In the genomic region with DNA sequence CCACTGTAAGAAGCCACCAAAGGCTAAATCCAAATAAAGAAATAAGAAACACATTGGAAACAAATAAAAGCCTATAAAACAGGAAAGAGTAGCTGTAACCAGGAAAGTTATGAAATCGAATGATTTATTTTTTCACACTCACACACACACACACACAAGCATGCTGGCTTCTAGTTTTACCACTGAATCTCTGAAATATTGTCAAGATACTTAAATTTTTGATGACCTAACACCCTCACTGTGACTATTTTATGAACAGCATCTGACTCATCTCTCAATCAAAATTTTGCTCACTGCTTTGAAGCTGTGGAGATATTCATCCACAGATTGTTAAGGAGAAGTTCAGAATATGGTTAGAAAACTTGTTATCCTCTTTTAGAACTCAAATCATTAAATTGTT, we compare ENCODE assay signal across 21 cellular contexts. TPM values are rescaled to one million over a fixed set of nuclear protein-coding genes. Genes with fewer than 3 reads are reported as not detected.
DNase-seq lines count a peak whose midpoint lies in the region; ATAC-seq, FAIRE-seq and TF ChIP-seq lines count a peak whose summit lies in the region.
"Had no signal": no experiment of that assay in that cellular context is flagged by ENCODE, and none has a peak within 500 bp of the region (broad histone marks: within the 10 kb centered on the region; RNA-seq: fewer than 3 reads in every experiment).

No MANE protein-coding gene starts in this region.

- no peaks in the 10 kb centered on the region for H3K36me3 ChIP-seq in bronchial epithelial cell (ENCODE audit: control insufficient read depth, insufficient read depth, low read length)
- no peaks in the 10 kb centered on the region for H3K36me3 ChIP-seq in OCI-LY7 (ENCODE audit: insufficient read depth, low read length)
- H3K36me3 ChIP-seq: SJCRH30 had no signal

- CTCF ChIA-PET in OCI-LY7 (lab: Charles Lee; ENCODE audit: unreplicated experiment) = no interaction called here

- H3K4me2 ChIP-seq in OCI-LY7 (ENCODE audit: low read length) = no peak overlapping the region

- no peak overlapping the region for H3K4me3 ChIP-seq in bronchial epithelial cell (ENCODE audit: low read depth, low read length)
- H3K4me3 ChIP-seq in OCI-LY7 (ENCODE audit: low read depth, low read length, poor library complexity, severe bottlenecking) = no peak overlapping the region
- H3K4me3 ChIP-seq: SJCRH30 had no signal

- no peaks in the 10 kb centered on the region for H4K20me1 ChIP-seq in OCI-LY7 (ENCODE audit: insufficient read depth, low read length)

- H3K9me2 ChIP-seq in OCI-LY7 (ENCODE audit: insufficient read depth, low read length) = no peaks in the 10 kb centered on the region

- FAIRE-seq in RCC 7860 (lab: Jason Lieb, UNC) (no peak), bronchial epithelial cell (lab: Jason Lieb, UNC) (no peak)
- FAIRE-seq: A204.1 had no signal

- no TSS peak for BruUV-seq in OCI-LY7 (replicated peaks; lab: Mats Ljungman, UMichigan)

- TF ChIP-seq CTCF in bronchial epithelial cell (IDR thresholded peaks at IDR 0.05; ENCODE audit: insufficient read depth, low read length, severe bottlenecking) (no peak), OCI-LY7 (conservative IDR thresholded peaks at IDR 0.05; ENCODE audit: low read length) (no peak)

- DNase-seq in NOMO-1 treated with DMSO at 0.1 percent for 48 hours (lab: John Stamatoyannopoulos, UW; ENCODE audit: unreplicated experiment) = peak; percentile 4
- DNase-seq in NOMO-1 treated with dmso at 0.1 percent for 144 hours (lab: John Stamatoyannopoulos, UW; ENCODE audit: unreplicated experiment) = no peak
- peak; percentile 15 for DNase-seq in RCC 7860 (ENCODE audit: low spot score)
- DNase-seq in bronchial epithelial cell (ENCODE audit: low read depth) = peak; percentile 26
- DNase-seq in stimulated activated naive CD8-positive, alpha-beta T cell treated with anti-CD3 and anti-CD28 coated beads, Interleukin-15, Interleukin-2, amounts not matched to agents 100 U/mL and 50 U/mL, for 24 hours = no peak
- no peak for DNase-seq in OCI-LY7 (ENCODE audit: low spot score)
- DNase-seq in AG20443 (ENCODE audit: low spot score) = no peak
- DNase-seq: AML-193; CD4-positive, CD25-positive, alpha-beta regulatory T cell; NCI-H1105; NCI-H187 treated with DMSO at 0.1 percent for 48 hours; NCI-H446 treated with DMSO at 0.1 percent for 48 hours; NCI-H748 treated with DMSO at 0.1 percent for 48 hours; RPMI8226; SJCRH30; SW 1271 had no signal

- H3K27ac ChIP-seq in OCI-LY7 (ENCODE audit: low read depth, low read length, poor library complexity, severe bottlenecking) = no peak overlapping the region
- H3K27ac ChIP-seq: SJCRH30 had no signal

- no peaks in the 10 kb centered on the region for H3K79me2 ChIP-seq in OCI-LY7 (ENCODE audit: insufficient read depth, low read depth, low read length)

- H3K4me1 ChIP-seq in OCI-LY7 (ENCODE audit: insufficient read depth, low read length, poor library complexity, severe bottlenecking) = no peaks in the 10 kb centered on the region
- H3K4me1 ChIP-seq: SJCRH30 had no signal

- no peaks in the 10 kb centered on the region for H3K27me3 ChIP-seq in bronchial epithelial cell (ENCODE audit: control insufficient read depth, insufficient read depth, low read length)
- H3K27me3 ChIP-seq: SJCRH30 had no signal

- POLR2A ChIA-PET in OCI-LY7 (lab: Charles Lee) = interaction anchor here (0.7 kb wide), 1 partner anchor 31 kb away, joined by 3 read pairs; no protein-coding TSS in a partner anchor

- no peak overlapping the region for H2AFZ ChIP-seq in OCI-LY7 (ENCODE audit: low read length)

- ATAC-seq in GM19328 (IDR thresholded peaks at IDR 0.05; ENCODE audit: unreplicated experiment) = no peak
- ATAC-seq in stimulated activated naive CD8-positive, alpha-beta T cell treated with anti-CD3 and anti-CD28 coated beads, Interleukin-15, Interleukin-2, amounts not matched to agents 100 U/mL and 50 U/mL, for 24 hours = no peak
- ATAC-seq: HCT116 had no signal

- H3K9me3 ChIP-seq in OCI-LY7 (ENCODE audit: low read length) = no peaks in the 10 kb centered on the region
- H3K9me3 ChIP-seq: SJCRH30 had no signal

- intact Hi-C loops in OCI-LY7 (cut with micrococcal nuclease; ENCODE audit: unreplicated experiment) = no loop called here

RNA-seq across cellular contexts. Expression of gene GABRB1, which starts 13.9 kb away (rescaled TPM):
- total RNA-seq in bronchial epithelial cell (not detected in 2 replicates), OCI-LY7 (2022) (not detected in 2 replicates)
- total RNA-seq in OCI-LY7 (2014; rRNA removed; shearing (Covaris generic)) = not detected in 2 replicates
- total RNA-seq: CD4-positive, CD25-positive, alpha-beta regulatory T cell; HT-29; SJCRH30 had no signal

RNA-seq across cellular contexts. Expression of gene GABRA4, which starts 24.1 kb away (rescaled TPM):
- total RNA-seq in bronchial epithelial cell = not detected in 2 replicates
- not detected in 2 replicates for total RNA-seq in OCI-LY7 (2014; rRNA removed; shearing (Covaris generic))
- not detected in 2 replicates for total RNA-seq in OCI-LY7 (2022)
- total RNA-seq: CD4-positive, CD25-positive, alpha-beta regulatory T cell; Daoy; HT-29; SJCRH30 had no signal

Comparison
In these comparisons a context has a peak if more than half of its experiments do, and no peak if none do; other contexts are left out.
1. DNase-seq: peak in NOMO-1 treated with DMSO at 0.1 percent for 48 hours (single experiment), RCC 7860 (single experiment) and bronchial epithelial cell (single experiment); none in NOMO-1 treated with dmso at 0.1 percent for 144 hours (single experiment), stimulated activated naive CD8-positive, alpha-beta T cell treated with anti-CD3 and anti-CD28 coated beads, Interleukin-15, Interleukin-2, amounts not matched to agents 100 U/mL and 50 U/mL, for 24 hours (single experiment), OCI-LY7 (single experiment) and AG20443 (single experiment).